11 cellular contexts compared by ENCODE assay signal in the genomic region with DNA sequence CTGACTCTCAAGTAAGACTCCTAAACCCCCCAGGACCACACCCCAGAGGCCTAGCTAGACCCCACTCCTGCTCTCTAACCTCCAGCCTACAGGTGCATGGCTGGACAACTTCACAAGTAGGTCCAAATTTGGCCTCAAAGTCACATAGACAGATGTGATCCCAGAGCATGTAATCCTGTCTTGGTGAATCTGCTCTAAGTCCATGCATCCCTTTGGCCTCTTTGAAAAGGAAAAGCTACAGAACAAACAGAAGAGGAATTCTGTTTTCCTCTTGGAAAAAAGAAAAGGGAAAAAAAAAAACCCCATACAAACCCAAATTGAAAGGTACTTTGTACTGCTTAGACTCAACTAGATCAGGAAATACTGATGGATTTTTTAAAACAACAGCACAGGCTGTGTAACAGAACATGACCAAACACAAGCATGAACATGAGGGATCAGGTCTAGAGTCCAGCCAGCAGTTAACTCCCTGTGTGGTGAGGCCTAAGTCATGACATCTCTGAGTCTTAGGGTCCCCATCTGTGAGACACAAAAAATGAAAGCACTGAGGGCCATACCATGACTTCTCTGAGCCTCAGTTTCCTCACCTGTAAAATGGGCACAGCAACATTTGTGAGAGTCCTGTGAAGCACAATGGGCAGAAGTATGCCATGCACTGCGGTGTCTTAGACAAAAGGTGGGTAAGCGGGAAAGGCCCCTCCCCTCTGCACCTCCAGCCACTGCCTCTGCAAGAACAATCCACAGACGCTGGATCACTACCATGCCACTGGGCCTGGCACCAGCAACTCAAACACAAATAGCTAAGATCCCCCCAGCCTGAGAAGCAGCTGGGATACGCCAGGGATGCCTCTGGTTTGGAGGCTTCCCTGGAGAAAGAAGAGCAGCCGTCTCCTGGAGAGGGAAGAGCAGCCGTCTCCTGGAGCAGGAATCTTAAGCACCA. TPM values are rescaled to one million over a fixed set of nuclear protein-coding genes. Genes with fewer than 3 reads are reported as not detected.
DNase-seq lines count a peak whose midpoint lies in the region; ATAC-seq and TF ChIP-seq lines count a peak whose summit lies in the region.
"Had no signal": no experiment of that assay in that cellular context is flagged by ENCODE, and none has a peak within 500 bp of the region (broad histone marks: within the 10 kb centered on the region; RNA-seq: fewer than 3 reads in every experiment).

No MANE protein-coding gene starts in this region.

- no peak overlapping the region for H2AFZ ChIP-seq in smooth muscle cell (ENCODE audit: low read depth)

- DNase-seq in brain microvascular endothelial cell (no peak), lung (ENCODE audit: low spot score) (no peak), smooth muscle cell (lab: John Stamatoyannopoulos, UW; ENCODE audit: unreplicated experiment) (no peak), NCI-H1694 treated with DMSO at 0.1 percent for 48 hours (lab: John Stamatoyannopoulos, UW) (no peak), foreskin melanocyte (no peak), DMS114 treated with DMSO at 0.1 percent for 48 hours (lab: John Stamatoyannopoulos, UW; ENCODE audit: unreplicated experiment) (no peak), NCI-H128 (lab: John Stamatoyannopoulos, UW; ENCODE audit: unreplicated experiment) (no peak)
- DNase-seq: DND-41; effector memory CD4-positive, alpha-beta T cell; NCI-H2029 treated with DMSO at 0.1 percent for 48 hours had no signal

- peaks cover 10% of the 10 kb centered on the region for H4K20me1 ChIP-seq in smooth muscle cell (ENCODE audit: low read depth)

- TF ChIP-seq CTCF in brain microvascular endothelial cell (IDR thresholded peaks at IDR 0.05; ENCODE audit: low read depth, low read length, missing control alignments) (no peak), lung (IDR thresholded peaks at IDR 0.05; ENCODE audit: control extremely low read depth, extremely low read depth) (no peak), smooth muscle cell (IDR thresholded peaks at IDR 0.05; ENCODE audit: borderline replicate concordance, insufficient read depth, poor library complexity, severe bottlenecking) (no peak)

- peaks cover 28% of the 10 kb centered on the region for H3K4me1 ChIP-seq in HUES48 (ENCODE audit: control insufficient read depth, insufficient read depth, low read length)
- peaks cover 19 to 26% of the 10 kb centered on the region in 2 donors for H3K4me1 ChIP-seq in lung (ENCODE audit: control insufficient read depth in 2 of 2, insufficient read depth in 2 of 2, low read length in 2 of 2)
- H3K4me1 ChIP-seq in smooth muscle cell (ENCODE audit: low read depth), result peaks cover 27% of the 10 kb centered on the region

- H3K9me3 ChIP-seq in HUES48 (ENCODE audit: control insufficient read depth, insufficient read depth, low read length) (no peaks in the 10 kb centered on the region), lung (ENCODE audit: control insufficient read depth in 2 of 2, insufficient read depth in 1 of 2, low read length in 1 of 2) (no peaks in the 10 kb centered on the region), smooth muscle cell (replicated peaks; ENCODE audit: low read depth) (no peaks in the 10 kb centered on the region)

- ATAC-seq in lung (ENCODE audit: insufficient read depth, low FRiP score), result no peak

- H3K4me3 ChIP-seq in HUES48 (ENCODE audit: low read depth, low read length) (no peak overlapping the region), brain microvascular endothelial cell (ENCODE audit: low read depth, low read length) (no peak overlapping the region), lung (no peak overlapping the region), smooth muscle cell (no peak overlapping the region)

- H3K36me3 ChIP-seq in HUES48 (ENCODE audit: control insufficient read depth, insufficient read depth, low read length), result no peaks in the 10 kb centered on the region
- H3K36me3 ChIP-seq in brain microvascular endothelial cell (replicated peaks), result no peaks in the 10 kb centered on the region
- peaks cover 0 to 2% of the 10 kb centered on the region in 2 donors for H3K36me3 ChIP-seq in lung (ENCODE audit: control insufficient read depth in 2 of 2, insufficient read depth in 2 of 2, low read length in 2 of 2)
- H3K36me3 ChIP-seq in smooth muscle cell (ENCODE audit: low read depth), result no peaks in the 10 kb centered on the region

- H3K27me3 ChIP-seq in HUES48 (ENCODE audit: control insufficient read depth, insufficient read depth, low read length) (no peaks in the 10 kb centered on the region), brain microvascular endothelial cell (replicated peaks) (no peaks in the 10 kb centered on the region), lung (ENCODE audit: control insufficient read depth, insufficient read depth) (no peaks in the 10 kb centered on the region), smooth muscle cell (ENCODE audit: low read depth) (no peaks in the 10 kb centered on the region)

- peak overlapping the region; percentile 73 for H3K4me2 ChIP-seq in smooth muscle cell

- WGBS in lung, 2 donors, result 67 to 85% methylated on average over 6 of the region's 6 CpGs
- WGBS in smooth muscle cell (ENCODE audit: low lambda C conversion rate), result 70% methylated on average over 6 of the region's 6 CpGs

- in situ Hi-C loops in brain microvascular endothelial cell (cut with HindIII; ENCODE audit: low pct_ligation_motif_present, low sequenced_read_pairs), result no loop called here

- peaks cover 40% of the 10 kb centered on the region for H3K79me2 ChIP-seq in smooth muscle cell (ENCODE audit: low read depth)

- H3K27ac ChIP-seq in HUES48 (ENCODE audit: low read depth, low read length), result peak overlapping the region; percentile 58
- peak overlapping the region; percentile 54 for H3K27ac ChIP-seq in brain microvascular endothelial cell
- peak overlapping the region; percentile 84 to 87 for H3K27ac ChIP-seq in lung (ENCODE audit: low read depth in 1 of 2, low read length in 1 of 2)
- peak overlapping the region; percentile 71 for H3K27ac ChIP-seq in smooth muscle cell (ENCODE audit: low read depth)

- peaks cover 18% of the 10 kb centered on the region for H3F3A ChIP-seq in smooth muscle cell (ENCODE audit: low read depth)

- H3K9ac ChIP-seq in HUES48 (ENCODE audit: low read depth, low read length) (no peak overlapping the region), smooth muscle cell (ENCODE audit: low read depth) (no peak overlapping the region)

RNA-seq across cellular contexts. Expression of gene PITPNM2, which starts 9.9 kb away (rescaled TPM):
- total RNA-seq in lung (10 to 100 TPM; 19.6 to 37.8 TPM), smooth muscle cell (1.3 TPM in 2 replicates)
- polyA plus RNA-seq in lung (10 to 100 TPM in 1 of 2 donors, 1 to 10 TPM in 1; 8.9 to 12.9 TPM), smooth muscle cell (1.7 and 2.0 TPM in 2 replicates)
